ENCODE assay signal across 13 cellular contexts in the genomic region with DNA sequence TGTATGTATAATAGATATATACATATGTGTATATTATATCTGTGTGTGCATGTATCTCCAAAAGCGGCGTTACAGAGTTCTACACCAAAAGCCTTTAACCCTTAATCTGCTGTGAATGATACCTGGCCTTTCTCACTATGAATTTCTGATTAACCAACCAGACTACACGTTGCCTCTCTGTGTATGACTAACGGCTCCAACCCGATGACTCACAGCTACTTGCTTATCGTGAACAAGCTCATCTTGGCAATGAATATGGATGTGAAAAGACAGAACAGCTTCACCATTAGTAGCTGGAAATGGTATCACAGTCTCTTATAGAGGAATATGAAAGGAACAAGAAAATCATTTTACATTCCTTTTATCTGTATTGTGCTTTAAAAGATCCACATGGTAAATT. TPM values are rescaled to one million over a fixed set of nuclear protein-coding genes. Genes with fewer than 3 reads are reported as not detected.
DNase-seq lines count a peak whose midpoint lies in the region; ATAC-seq and TF ChIP-seq lines count a peak whose summit lies in the region.
"Had no signal": no experiment of that assay in that cellular context is flagged by ENCODE, and none has a peak within 500 bp of the region (broad histone marks: within the 10 kb centered on the region; RNA-seq: fewer than 3 reads in every experiment).

No MANE protein-coding gene starts in this region.

- peaks cover 5% of the 10 kb centered on the region for H3K36me3 Mint-ChIP-seq in Caco-2 (ENCODE audit: insufficient read depth, unreplicated experiment)

- H3K9me3 Mint-ChIP-seq in Caco-2 (ENCODE audit: unreplicated experiment), result no peaks in the 10 kb centered on the region

- no TSS peak for BruUV-seq in Caco-2 (replicated peaks; lab: Mats Ljungman, UMichigan)

- no peaks in the 10 kb centered on the region for H4K20me1 ChIP-seq in MM.1S (ENCODE audit: insufficient read depth, low read length)

- H3K4me3 Mint-ChIP-seq in Caco-2 (ENCODE audit: unreplicated experiment), result no peak overlapping the region

- peaks cover 9% of the 10 kb centered on the region for H3K27me3 Mint-ChIP-seq in Caco-2 (ENCODE audit: insufficient read depth, unreplicated experiment)

- H3K27me3 ChIP-seq in MM.1S (replicated peaks; ENCODE audit: insufficient read depth, low read length) (no peaks in the 10 kb centered on the region), Caco-2 (replicated peaks; ENCODE audit: control insufficient read depth, insufficient read depth, low read length) (no peaks in the 10 kb centered on the region)
- H3K27me3 ChIP-seq: body of pancreas, SJSA1 had no signal

- no peak for TF ChIP-seq CTCF in MM.1S (IDR thresholded peaks at IDR 0.05; ENCODE audit: low read length)
- no peak for TF ChIP-seq CTCF in Caco-2 (IDR thresholded peaks at IDR 0.05; ENCODE audit: insufficient read depth in 1 of 2, low read depth in 1 of 2, low read length in 1 of 2, severe bottlenecking in 1 of 2, unreplicated experiment in 1 of 2)

- POLR2A ChIA-PET in Caco-2 (lab: Charles Lee), result no interaction called here

- no peak overlapping the region for H3K4me2 ChIP-seq in MM.1S (ENCODE audit: low read depth, low read length)

- intact Hi-C loops in Caco-2 (cut with micrococcal nuclease; ENCODE audit: unreplicated experiment), result loop anchor here (10.0 kb wide), 1 partner anchor 431 kb away; no protein-coding TSS in a partner anchor

- H3K4me1 Mint-ChIP-seq in Caco-2 (ENCODE audit: low read depth, unreplicated experiment), result no peaks in the 10 kb centered on the region

- H3K36me3 ChIP-seq in MM.1S (replicated peaks; ENCODE audit: insufficient read depth, low read length) (no peaks in the 10 kb centered on the region), Caco-2 (ENCODE audit: control insufficient read depth, insufficient read depth, low read length) (no peaks in the 10 kb centered on the region)
- H3K36me3 ChIP-seq: SJSA1 had no signal

- H3K4me3 ChIP-seq in MM.1S (ENCODE audit: low read length), result no peak overlapping the region
- no peak overlapping the region for H3K4me3 ChIP-seq in Caco-2 (ENCODE audit: low read depth, low read length)
- H3K4me3 ChIP-seq: body of pancreas, SJSA1 had no signal

- H3K27ac Mint-ChIP-seq in Caco-2 (ENCODE audit: unreplicated experiment), result no peak overlapping the region

- DNase-seq in GM03348 (ENCODE audit: low spot score), result peak; percentile 68
- DNase-seq in OCI-M1 (lab: John Stamatoyannopoulos, UW), result peak; percentile 5
- DNase-seq in fibroblast of peridontal ligament (ENCODE audit: extremely low read depth), result peak; percentile 55
- peak; percentile 31 for DNase-seq in putamen (ENCODE audit: low spot score)
- DNase-seq in MM.1S, result no peak
- DNase-seq in Caco-2, result no peak
- DNase-seq: DMS53, NCI-H2029 treated with DMSO at 0.1 percent for 48 hours had no signal

- no peak overlapping the region for H2AFZ ChIP-seq in MM.1S (ENCODE audit: low read length)

- no peaks in the 10 kb centered on the region for H3F3A ChIP-seq in MM.1S (ENCODE audit: insufficient read depth, low read length)

- H3K79me2 ChIP-seq in MM.1S (ENCODE audit: low read length), result no peaks in the 10 kb centered on the region

- H3K27ac ChIP-seq in MM.1S (ENCODE audit: low read length), result no peak overlapping the region
- H3K27ac ChIP-seq: body of pancreas, HL-60, SJSA1 had no signal

- H3K9ac ChIP-seq in MM.1S (ENCODE audit: low read length), result no peak overlapping the region

- no peaks in the 10 kb centered on the region for H3K9me2 ChIP-seq in MM.1S (replicated peaks; ENCODE audit: insufficient read depth, low read length)

- no peaks in the 10 kb centered on the region for H3K4me1 ChIP-seq in MM.1S (ENCODE audit: low read length)
- no peaks in the 10 kb centered on the region for H3K4me1 ChIP-seq in Caco-2
- H3K4me1 ChIP-seq: body of pancreas had no signal

- ATAC-seq in HG02759 (IDR thresholded peaks at IDR 0.05; ENCODE audit: unreplicated experiment) (no peak), GM18870 (IDR thresholded peaks at IDR 0.05; ENCODE audit: unreplicated experiment) (no peak)
- ATAC-seq: body of pancreas had no signal

- CTCF ChIA-PET in Caco-2 (lab: Charles Lee), result no interaction called here

- H3K9me3 ChIP-seq in MM.1S (replicated peaks; ENCODE audit: insufficient read depth, low read length), result no peaks in the 10 kb centered on the region; the same call in 1 of the 2 replicates
- H3K9me3 ChIP-seq in Caco-2, result no peaks in the 10 kb centered on the region
- H3K9me3 ChIP-seq: body of pancreas, SJSA1 had no signal

RNA-seq across cellular contexts. Expression of a gene that starts 23.8 kb away (rescaled TPM):
- total RNA-seq in Caco-2 (2022), result 3.3 and 4.5 TPM in 2 replicates

Comparison
In these comparisons a context has a peak if more than half of its experiments do, and no peak if none do; other contexts are left out.
1. DNase-seq: peak in GM03348 (single experiment), OCI-M1 (single experiment), fibroblast of peridontal ligament (single experiment) and putamen (single experiment); none in MM.1S (single experiment) and Caco-2 (0 of 2).